16 cellular contexts compared by ENCODE assay signal in genomic region chr9:69074801-69075200, GRCh38. TPM values are rescaled to one million over a fixed set of nuclear protein-coding genes. Genes with fewer than 3 reads are reported as not detected.
A peak's percentile ranks its signal among the peaks of the same experiment; 100 is the strongest.
DNase-seq lines count a peak whose midpoint lies in the region; ATAC-seq and TF ChIP-seq lines count a peak whose summit lies in the region.
"Had no signal": no experiment of that assay in that cellular context is flagged by ENCODE, and none has a peak within 500 bp of the region (broad histone marks: within the 10 kb centered on the region; RNA-seq: fewer than 3 reads in every experiment).

No MANE protein-coding gene starts in this region.

- H3K27ac ChIP-seq in left ventricle myocardium inferior (replicated peaks) = peak overlapping the region; percentile 50
- H3K27ac ChIP-seq in right cardiac atrium (ENCODE audit: low read length) = no peak overlapping the region
- H3K27ac ChIP-seq in esophagus muscularis mucosa (replicated peaks in 1 of 4) = peak overlapping the region; percentile 4 to 84 (median 38)
- peak overlapping the region in 3 of 4 donors; percentile 10 to 82 (median 14) for H3K27ac ChIP-seq in gastroesophageal sphincter
- H3K27ac ChIP-seq: 22Rv1; A549; BLaER1 treated with 17β-estradiol and CSF1 and Interleukin-3, amounts not matched to agents 10 nM and 100 nM; C4-2B had no signal

- H3K4me3 ChIP-seq in left ventricle myocardium inferior (no peak overlapping the region), right cardiac atrium (ENCODE audit: low read length) (no peak overlapping the region), esophagus muscularis mucosa (no peak overlapping the region), gastroesophageal sphincter (no peak overlapping the region)
- H3K4me3 ChIP-seq: A549; BLaER1 treated with 17β-estradiol and CSF1 and Interleukin-3, amounts not matched to agents 10 nM and 100 nM had no signal

- H3K36me3 ChIP-seq in left ventricle myocardium inferior (peaks cover 4% of the 10 kb centered on the region), esophagus muscularis mucosa (peaks cover 0 to 17% (median 14%) of the 10 kb centered on the region in 4 donors), gastroesophageal sphincter (peaks cover 0 to 27% of the 10 kb centered on the region in 2 donors)

- no peak for TF ChIP-seq EP300 in esophagus muscularis mucosa (IDR thresholded peaks at IDR 0.05)
- TF ChIP-seq EP300 in gastroesophageal sphincter (IDR thresholded peaks at IDR 0.05) = no peak

- H3K4me1 ChIP-seq in left ventricle myocardium inferior = peaks cover 70% of the 10 kb centered on the region
- peaks cover 7% of the 10 kb centered on the region for H3K4me1 ChIP-seq in right cardiac atrium (ENCODE audit: control insufficient read depth, insufficient read depth, low read length)
- H3K4me1 ChIP-seq in esophagus muscularis mucosa = peaks cover 29 to 46% (median 39%) of the 10 kb centered on the region in 4 donors
- peaks cover 3 to 52% (median 8%) of the 10 kb centered on the region in 3 donors for H3K4me1 ChIP-seq in gastroesophageal sphincter
- H3K4me1 ChIP-seq: A549; BLaER1 treated with 17β-estradiol and CSF1 and Interleukin-3, amounts not matched to agents 10 nM and 100 nM; Caco-2 had no signal

- TF ChIP-seq CTCF in left ventricle myocardium inferior (IDR thresholded peaks at IDR 0.05; ENCODE audit: borderline replicate concordance) (no peak), esophagus muscularis mucosa (IDR thresholded peaks at IDR 0.05) (no peak), gastroesophageal sphincter (IDR thresholded peaks at IDR 0.05) (no peak)

- intact Hi-C loops in left ventricle myocardium inferior (cut with micrococcal nuclease) (no loop called here), right cardiac atrium (cut with DNase I) (no loop called here), esophagus muscularis mucosa (cut with DNase I) (no loop called here)

- WGBS in right cardiac atrium = 65% methylated on average over 2 of the region's 2 CpGs
- 80% methylated on average over 2 of the region's 2 CpGs for WGBS in esophagus muscularis mucosa
- WGBS in gastroesophageal sphincter (ENCODE audit: low coverage in 1 of 2), 2 donors = 80 to 81% methylated on average over 2 of the region's 2 CpGs

- TF ChIP-seq POLR2A in esophagus muscularis mucosa (IDR thresholded peaks at IDR 0.05; ENCODE audit: low read depth) (no peak), gastroesophageal sphincter (IDR thresholded peaks at IDR 0.05) (no peak)

- H3K27me3 ChIP-seq in left ventricle myocardium inferior (ENCODE audit: low read depth) (no peaks in the 10 kb centered on the region), right cardiac atrium (ENCODE audit: control insufficient read depth, insufficient read depth) (no peaks in the 10 kb centered on the region), esophagus muscularis mucosa (no peaks in the 10 kb centered on the region), gastroesophageal sphincter (no peaks in the 10 kb centered on the region)
- H3K27me3 ChIP-seq: BLaER1 treated with 17β-estradiol and CSF1 and Interleukin-3, amounts not matched to agents 10 nM and 100 nM had no signal

- DNase-seq in left ventricle myocardium inferior = no peak
- DNase-seq in right cardiac atrium = no peak
- no peak for DNase-seq in esophagus muscularis mucosa (ENCODE audit: extremely low spot score)
- DNase-seq in medulla oblongata (ENCODE audit: extremely low spot score) = no peak
- DNase-seq: AML-193; Caco-2; Calu3; CD4-positive, alpha-beta T cell; CD8-positive, alpha-beta T cell; DMS79 treated with DMSO at 0.1 percent for 48 hours; GF-D8 had no signal

- no peak for ATAC-seq in right cardiac atrium
- no peak for ATAC-seq in gastroesophageal sphincter
- ATAC-seq: A549; CD8-positive, alpha-beta T cell had no signal

- H3K9me3 ChIP-seq in left ventricle myocardium inferior (replicated peaks) = no peaks in the 10 kb centered on the region
- no peaks in the 10 kb centered on the region for H3K9me3 ChIP-seq in right cardiac atrium (ENCODE audit: control insufficient read depth, low read length)
- H3K9me3 ChIP-seq in esophagus muscularis mucosa = no peaks in the 10 kb centered on the region
- H3K9me3 ChIP-seq in gastroesophageal sphincter = no peaks in the 10 kb centered on the region
- H3K9me3 ChIP-seq: A549; BLaER1 treated with 17β-estradiol and CSF1 and Interleukin-3, amounts not matched to agents 10 nM and 100 nM; Caco-2 had no signal

RNA-seq across cellular contexts. Expression of gene FXN, which starts 39.2 kb away (rescaled TPM):
- total RNA-seq in left ventricle myocardium inferior = 43.4 TPM
- 10 to 100 TPM; 24.6 to 28.9 (median 28.1) TPM for total RNA-seq in right cardiac atrium
- 18.1 TPM for polyA plus RNA-seq in right cardiac atrium
- 10 to 100 TPM in 2 of 4 donors, 1 to 10 TPM in 2; 4.2 to 15.2 (median 9.6) TPM for total RNA-seq in esophagus muscularis mucosa
- 10 to 100 TPM in 2 of 4 donors, 1 to 10 TPM in 2; 4.6 to 13.2 (median 8.1) TPM for total RNA-seq in gastroesophageal sphincter
